2 cellular contexts compared by ENCODE assay signal in the genomic region with DNA sequence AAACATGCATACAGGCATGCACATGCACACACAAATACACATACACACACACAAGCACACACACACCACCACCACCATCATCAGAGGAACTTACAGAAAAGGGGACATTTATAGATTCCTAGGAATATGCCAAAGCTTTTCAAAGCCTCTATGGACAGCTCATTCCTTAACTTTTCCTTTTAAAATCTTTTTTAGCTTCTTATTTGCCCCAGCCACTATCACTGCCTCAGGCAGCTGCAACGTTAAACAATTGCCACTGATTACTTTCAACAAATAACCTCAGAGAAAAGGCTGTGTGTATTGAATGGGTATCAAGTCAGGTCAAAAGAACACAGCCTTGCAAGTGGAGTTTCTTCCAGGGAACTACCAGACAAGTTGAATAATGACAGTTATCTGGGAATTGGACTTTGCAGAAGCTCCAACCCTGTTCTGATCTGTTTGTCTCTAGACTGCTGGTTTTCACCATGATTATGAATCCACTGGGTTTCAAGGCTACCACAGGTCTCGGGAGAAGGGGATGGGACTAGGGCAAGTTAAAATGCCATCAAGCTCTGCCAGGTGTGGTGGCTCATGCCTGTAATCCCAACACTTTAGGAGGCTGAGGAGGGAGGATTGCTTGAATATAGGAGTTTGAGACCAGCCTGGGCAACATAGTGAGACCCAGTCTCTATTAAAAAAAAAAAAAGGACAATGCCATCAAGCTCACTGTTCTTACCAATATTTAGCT.
TF ChIP-seq lines count a peak whose summit lies in the region.

No MANE protein-coding gene starts in this region.

TF ChIP-seq in HepG2, 621 proteins besides CTCF, POLR2A, EP300 and RAD21:
- TF ChIP-seq ZNF432 (CRISPR knock-in tag; IDR thresholded peaks at IDR 0.05; ENCODE audit: borderline replicate concordance) (peak; percentile 91), KMT2A (CRISPR knock-in tag; IDR thresholded peaks at IDR 0.05) (no peak)

TF ChIP-seq in endothelial cell of umbilical vein, 7 proteins besides CTCF, POLR2A, EP300 and RAD21:
- TF ChIP-seq EZH2 (IDR thresholded peaks at IDR 0.05; ENCODE audit: borderline replicate concordance, low read depth, low read length, severe bottlenecking) (no peak), MYC (IDR thresholded peaks at IDR 0.05; ENCODE audit: low read depth, low read length) (no peak), GATA2 (IDR thresholded peaks at IDR 0.05; ENCODE audit: insufficient read depth, insufficient read length, low read depth, low read length) (no peak), FOS (IDR thresholded peaks at IDR 0.05; ENCODE audit: borderline replicate concordance, insufficient read depth, low read length) (no peak), JUN (IDR thresholded peaks at IDR 0.05; ENCODE audit: borderline replicate concordance, insufficient read depth, insufficient read length, low read depth) (no peak), POLR2AphosphoS5 (IDR thresholded peaks at IDR 0.05; ENCODE audit: insufficient read depth, low read depth, low read length) (no peak)
- TF ChIP-seq, protein P1, sequence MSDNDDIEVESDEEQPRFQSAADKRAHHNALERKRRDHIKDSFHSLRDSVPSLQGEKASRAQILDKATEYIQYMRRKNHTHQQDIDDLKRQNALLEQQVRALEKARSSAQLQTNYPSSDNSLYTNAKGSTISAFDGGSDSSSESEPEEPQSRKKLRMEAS (IDR thresholded peaks at IDR 0.05; ENCODE audit: insufficient read depth, insufficient read length), result no peak
